ENCODE assay signal across 9 cellular contexts in the genomic region with DNA sequence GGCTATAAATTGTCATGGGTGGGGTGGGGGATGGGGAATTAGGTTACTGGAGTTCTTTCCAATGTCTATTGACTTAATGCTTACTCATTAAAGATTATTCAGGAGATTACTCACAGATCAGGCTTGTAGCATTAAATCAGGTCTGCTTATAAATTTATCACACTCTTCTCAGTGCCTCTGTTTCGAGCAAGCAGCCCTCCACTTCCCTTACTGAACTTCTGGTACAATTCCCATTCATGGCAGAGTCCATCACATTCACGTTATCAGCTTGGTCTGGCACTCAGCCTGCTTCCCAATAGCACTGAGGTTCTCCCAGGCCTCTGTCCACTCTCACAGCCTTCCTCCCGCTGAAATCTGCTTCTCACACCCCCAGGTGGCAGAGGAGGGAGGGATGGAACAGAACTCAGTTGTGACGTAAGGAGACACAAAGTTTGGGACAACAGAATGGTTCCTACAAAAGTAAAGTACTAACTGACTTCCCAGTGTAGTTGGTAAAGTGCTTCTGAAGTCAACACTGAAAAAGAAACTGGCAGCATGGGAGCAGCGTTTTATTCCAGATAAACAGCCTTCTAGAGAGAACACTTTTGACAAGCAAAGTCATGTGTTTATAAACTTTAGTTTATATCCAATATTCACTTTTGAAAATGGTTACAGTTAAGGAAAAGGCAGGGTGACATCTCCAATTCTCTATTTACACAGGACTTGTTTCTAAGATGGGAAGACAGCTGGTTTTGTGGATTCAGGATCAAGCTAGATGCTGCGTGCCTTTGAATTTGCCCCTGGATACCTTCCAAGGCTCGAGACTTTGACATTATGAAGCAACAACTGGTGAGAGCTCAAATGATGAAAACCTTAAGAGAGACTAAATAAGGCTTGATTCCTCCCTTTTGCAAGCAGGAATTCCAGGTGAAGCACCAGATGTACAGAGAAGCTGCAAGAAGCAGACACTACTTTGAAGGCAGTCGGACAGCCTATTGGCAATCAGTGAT.
DNase-seq lines count a peak whose midpoint lies in the region; ATAC-seq and TF ChIP-seq lines count a peak whose summit lies in the region.
"Had no signal": no experiment of that assay in that cellular context is flagged by ENCODE, and none has a peak within 500 bp of the region (broad histone marks: within the 10 kb centered on the region; RNA-seq: fewer than 3 reads in every experiment).

No MANE protein-coding gene starts in this region.

- CTCF ChIA-PET in SK-N-SH (lab: Yijun Ruan, JAX): interaction anchor here (1.0 to 3.9 kb wide), 6 partner anchors 9 to 372 kb away, joined by 3 to 25 read pairs (median 4); no protein-coding TSS in a partner anchor

- H2AFZ ChIP-seq in SK-N-SH (ENCODE audit: low read depth): no peak overlapping the region

- intact Hi-C loops in ovary (cut with DNase I) (no loop called here), dorsolateral prefrontal cortex (cut with DNase I) (no loop called here)

- no peak for TF ChIP-seq POLR2A in ovary (IDR thresholded peaks at IDR 0.05)

- no peaks in the 10 kb centered on the region for H3K27me3 ChIP-seq in CD4-positive, CD25-positive, alpha-beta regulatory T cell (ENCODE audit: control insufficient read depth, insufficient read depth, low read length)
- H3K27me3 ChIP-seq in SK-N-SH (ENCODE audit: insufficient read depth) (no peaks in the 10 kb centered on the region), ovary (no peaks in the 10 kb centered on the region), dorsolateral prefrontal cortex (no peaks in the 10 kb centered on the region)

- H3K4me3 ChIP-seq in CD4-positive, CD25-positive, alpha-beta regulatory T cell (ENCODE audit: low read depth, low read length): peak overlapping the region; percentile 19
- no peak overlapping the region for H3K4me3 ChIP-seq in SK-N-SH (ENCODE audit: low read depth in 2 of 2, low read length in 1 of 2)
- H3K4me3 ChIP-seq in fibroblast of the aortic adventitia (ENCODE audit: low read depth, low read length): no peak overlapping the region
- no peak overlapping the region for H3K4me3 ChIP-seq in ovary
- no peak overlapping the region for H3K4me3 ChIP-seq in dorsolateral prefrontal cortex

- no peak for TF ChIP-seq CTCF in SK-N-SH (IDR thresholded peaks at IDR 0.05)
- TF ChIP-seq CTCF in fibroblast of the aortic adventitia (IDR thresholded peaks at IDR 0.05; ENCODE audit: insufficient read depth, low read length): no peak
- no peak for TF ChIP-seq CTCF in ovary (IDR thresholded peaks at IDR 0.05)
- no peak for TF ChIP-seq CTCF in dorsolateral prefrontal cortex (IDR thresholded peaks at IDR 0.05 in 54 of 56, conservative IDR thresholded peaks at IDR 0.05 in 2 of 56; ENCODE audit: low read depth in 1 of 56, partially characterized antibody in 56 of 56)

- peak overlapping the region in 1 of 4 donors; percentile 8 for H3K4me3 Mint-ChIP-seq in CD4-positive, CD25-positive, alpha-beta regulatory T cell

- no peaks in the 10 kb centered on the region for H3K9me2 ChIP-seq in SK-N-SH

- no peaks in the 10 kb centered on the region for H3K79me2 ChIP-seq in SK-N-SH (ENCODE audit: insufficient read depth)

- POLR2A ChIA-PET in SK-N-SH (lab: Yijun Ruan, JAX): no interaction called here

- no peak overlapping the region for H3K27ac ChIP-seq in CD4-positive, CD25-positive, alpha-beta regulatory T cell (ENCODE audit: insufficient read depth, low read length, poor library complexity, severe bottlenecking)
- peak overlapping the region; percentile 29 to 42; a peak in 2 of 4 replicates for H3K27ac ChIP-seq in SK-N-SH (ENCODE audit: low read depth in 2 of 2, low read length in 1 of 2)
- peak overlapping the region; percentile 26 to 81 for H3K27ac ChIP-seq in ovary
- H3K27ac ChIP-seq in dorsolateral prefrontal cortex: no peak overlapping the region

- no peaks in the 10 kb centered on the region for H4K20me1 ChIP-seq in SK-N-SH (ENCODE audit: insufficient read depth)

- H3K9ac ChIP-seq in SK-N-SH: no peak overlapping the region

- peaks cover 50% of the 10 kb centered on the region for H3K4me1 ChIP-seq in CD4-positive, CD25-positive, alpha-beta regulatory T cell (ENCODE audit: control insufficient read depth, insufficient read depth, low read length, poor library complexity, severe bottlenecking)
- H3K4me1 ChIP-seq in SK-N-SH (ENCODE audit: control insufficient read depth in 1 of 2, insufficient read depth in 2 of 2, low read depth in 1 of 2, low read length in 1 of 2) (peaks cover 22 to 37% of the 10 kb centered on the region in 2 experiments), ovary (ENCODE audit: insufficient read depth) (peaks cover 12% of the 10 kb centered on the region)

- peak overlapping the region; percentile 58 for H3K4me2 ChIP-seq in SK-N-SH

- H3K9me3 Mint-ChIP-seq in CD4-positive, CD25-positive, alpha-beta regulatory T cell: no peaks in the 10 kb centered on the region

- peaks cover 20 to 76% (median 48%) of the 10 kb centered on the region in 4 donors for H3K4me1 Mint-ChIP-seq in CD4-positive, CD25-positive, alpha-beta regulatory T cell

- TF ChIP-seq RAD21 in SK-N-SH (IDR thresholded peaks at IDR 0.05; ENCODE audit: low read length): no peak

- H3K36me3 Mint-ChIP-seq in CD4-positive, CD25-positive, alpha-beta regulatory T cell: peaks cover 35% of the 10 kb centered on the region

- peak in 1 of 2 experiments; percentile 32; a peak in 1 of 4 replicates for TF ChIP-seq EP300 in SK-N-SH (IDR thresholded peaks at IDR 0.05; ENCODE audit: borderline replicate concordance in 1 of 2, low read depth in 1 of 2, low read length in 1 of 2)
- TF ChIP-seq EP300 in ovary (IDR thresholded peaks at IDR 0.05): no peak

- H3K27ac Mint-ChIP-seq in CD4-positive, CD25-positive, alpha-beta regulatory T cell: peak overlapping the region; percentile 50 to 83 (median 51)

- H3K27me3 Mint-ChIP-seq in CD4-positive, CD25-positive, alpha-beta regulatory T cell: no peaks in the 10 kb centered on the region

- peaks cover 5% of the 10 kb centered on the region for H3K36me3 ChIP-seq in CD4-positive, CD25-positive, alpha-beta regulatory T cell (ENCODE audit: control insufficient read depth, insufficient read depth, low read length)
- no peaks in the 10 kb centered on the region for H3K36me3 ChIP-seq in SK-N-SH (replicated peaks in 1 of 2; ENCODE audit: control insufficient read depth in 1 of 2, insufficient read depth in 2 of 2, low read length in 1 of 2)
- no peaks in the 10 kb centered on the region for H3K36me3 ChIP-seq in ovary

- 56% methylated on average over 8 of the region's 8 CpGs for WGBS in SK-N-SH (ENCODE audit: low lambda C conversion rate)
- WGBS in ovary, 3 donors: 8 to 18% (median 11%) methylated on average over 8 of the region's 8 CpGs

- H3K9me3 ChIP-seq in CD4-positive, CD25-positive, alpha-beta regulatory T cell (ENCODE audit: control insufficient read depth in 2 of 2, low read length in 2 of 2): no peaks in the 10 kb centered on the region
- no peaks in the 10 kb centered on the region for H3K9me3 ChIP-seq in SK-N-SH
- no peaks in the 10 kb centered on the region for H3K9me3 ChIP-seq in ovary

- ATAC-seq in CD4-positive, CD25-positive, alpha-beta regulatory T cell (ENCODE audit: low read depth in 2 of 2): no peak

- DNase-seq in CD4-positive, CD25-positive, alpha-beta regulatory T cell: no peak
- DNase-seq in SK-N-SH (no peak), fibroblast of the aortic adventitia (ENCODE audit: low read depth) (peak; percentile 85), ovary (peak; percentile 68 to 84 (median 70)), NCI-H1930 (lab: John Stamatoyannopoulos, UW) (no peak), dorsolateral prefrontal cortex (no peak), nucleus accumbens (lab: John Stamatoyannopoulos, UW) (no peak), GOT3 (lab: John Stamatoyannopoulos, UW) (no peak)
- DNase-seq: NCI-H2029 treated with DMSO at 0.1 percent for 48 hours had no signal

- H3F3A ChIP-seq in SK-N-SH (replicated peaks; ENCODE audit: insufficient read depth): no peaks in the 10 kb centered on the region

TF ChIP-seq in SK-N-SH, 30 proteins besides CTCF, POLR2A, EP300 and RAD21 (continues in another document):
- TF ChIP-seq FOXM1 (IDR thresholded peaks at IDR 0.05; ENCODE audit: low read depth) (no peak), PBX3 (IDR thresholded peaks at IDR 0.05) (peak; percentile 43), RXRA (IDR thresholded peaks at IDR 0.05; ENCODE audit: borderline replicate concordance, low read depth) (no peak), ZBTB33 (IDR thresholded peaks at IDR 0.05; ENCODE audit: borderline replicate concordance, low read depth) (no peak), NFIC (IDR thresholded peaks at IDR 0.05; ENCODE audit: borderline replicate concordance) (no peak; the same call in 1 of the 2 replicates), JUND (IDR thresholded peaks at IDR 0.05) (0 out of 2 replicates have a peak, but pooled peaks have one; percentile 13), GATA2 (CRISPR knock-in tag; IDR thresholded peaks at IDR 0.05) (no peak), TAF1 (IDR thresholded peaks at IDR 0.05; ENCODE audit: borderline replicate concordance, low read depth, low read length) (no peak), MAX (IDR thresholded peaks at IDR 0.05; ENCODE audit: low read depth) (no peak)

Comparison
In these comparisons a context has a peak if more than half of its experiments do, and no peak if none do; other contexts are left out.
1. DNase-seq: peak in fibroblast of the aortic adventitia (single experiment) and ovary (5 of 5); none in CD4-positive, CD25-positive, alpha-beta regulatory T cell (0 of 3), SK-N-SH (single experiment), NCI-H1930 (0 of 2), dorsolateral prefrontal cortex (0 of 10), nucleus accumbens (0 of 56) and GOT3 (single experiment).
2. H3K27ac ChIP-seq: peak in SK-N-SH (2 of 2) and ovary (2 of 2); none in CD4-positive, CD25-positive, alpha-beta regulatory T cell (single experiment) and dorsolateral prefrontal cortex (0 of 59).